Comparison of ENCODE assay signal across 22 cellular contexts in the genomic region with DNA sequence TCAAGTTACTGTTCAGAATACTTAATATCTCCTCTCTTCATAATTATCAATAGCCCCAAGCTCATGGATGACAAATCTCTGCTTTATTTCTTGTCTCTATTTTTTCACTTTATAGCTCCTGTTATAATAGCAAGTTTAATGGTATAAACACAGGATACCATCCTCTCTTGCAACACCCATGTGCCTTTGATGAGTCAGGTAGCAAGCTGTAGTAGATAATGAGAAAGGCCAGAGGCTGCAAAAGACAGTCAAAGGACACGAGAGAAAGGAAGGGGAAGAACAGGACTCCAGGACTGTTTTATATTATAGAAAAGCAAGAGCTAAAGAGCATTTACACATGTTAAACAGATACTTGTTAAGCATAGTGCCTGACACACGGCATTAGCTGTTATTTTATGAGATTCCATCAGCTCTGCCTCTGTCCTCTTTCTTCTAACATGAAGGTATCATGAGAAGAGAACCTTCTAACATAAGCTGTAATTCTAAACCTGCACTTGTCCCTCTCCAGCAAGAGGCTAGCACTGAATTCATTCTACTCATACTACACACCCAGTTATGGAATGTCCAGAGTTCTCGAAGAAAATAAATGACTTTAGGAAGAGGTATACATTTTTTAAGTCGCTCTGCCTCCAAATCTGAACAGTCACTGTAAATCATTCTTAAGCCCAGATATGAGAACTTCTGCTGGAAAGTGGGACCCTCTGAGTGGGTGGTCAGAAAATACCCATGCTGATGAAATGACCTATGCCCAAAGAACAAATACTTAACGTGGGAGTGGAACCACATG. TPM values are rescaled to one million over a fixed set of nuclear protein-coding genes. Genes with fewer than 3 reads are reported as not detected.
A peak's percentile ranks its signal among the peaks of the same experiment; 100 is the strongest.
DNase-seq lines count a peak whose midpoint lies in the region; ATAC-seq and TF ChIP-seq lines count a peak whose summit lies in the region.
"Had no signal": no experiment of that assay in that cellular context is flagged by ENCODE, and none has a peak within 500 bp of the region (broad histone marks: within the 10 kb centered on the region; RNA-seq: fewer than 3 reads in every experiment).

No MANE protein-coding gene starts in this region.

- BruUV-seq in HCT116 (replicated peaks; lab: Mats Ljungman, UMichigan) = TSS peak; percentile 45

- peaks cover 4% of the 10 kb centered on the region for H3K9me3 Mint-ChIP-seq in osteocyte (ENCODE audit: unreplicated experiment)
- H3K9me3 Mint-ChIP-seq in activated CD8-positive, alpha-beta T cell treated with anti-CD3 and anti-CD28 coated beads, Interleukin-2, amount 10 ng/mL, durations not matched to agents 7 days and 5 days (ENCODE audit: insufficient read depth) = no peaks in the 10 kb centered on the region

- no peaks in the 10 kb centered on the region for H4K20me1 ChIP-seq in HCT116 (ENCODE audit: insufficient read depth)

- no peak overlapping the region for H3K4me3 Mint-ChIP-seq in osteocyte (ENCODE audit: unreplicated experiment)
- H3K4me3 Mint-ChIP-seq in activated CD8-positive, alpha-beta T cell treated with anti-CD3 and anti-CD28 coated beads, Interleukin-2, amount 10 ng/mL, durations not matched to agents 7 days and 5 days = no peak overlapping the region
- H3K4me3 Mint-ChIP-seq: activated B cell treated with CpG ODN at 0.5 μM for 24 hours; T-helper 1 cell treated with Interleukin-12 subunit alpha and Interleukin-12 subunit beta and Interleukin-4 antibody, amounts not matched to agents 30 μg/mL and 1 μg/mL, for 36 hours had no signal

- RAD21 ChIA-PET in HCT116 (lab: Charles Lee; ENCODE audit: low non-redundant PET in 1 of 2, low total read pairs in 2 of 2, uncharacterized antibody in 2 of 2, unreplicated experiment in 2 of 2) = no interaction called here

- peak overlapping the region; percentile 0 for H3K27ac Mint-ChIP-seq in osteocyte (ENCODE audit: unreplicated experiment)
- no peak overlapping the region for H3K27ac Mint-ChIP-seq in activated CD8-positive, alpha-beta T cell treated with anti-CD3 and anti-CD28 coated beads, Interleukin-2, amount 10 ng/mL, durations not matched to agents 7 days and 5 days
- H3K27ac Mint-ChIP-seq: activated B cell treated with CpG ODN at 0.5 μM for 24 hours; T-helper 1 cell treated with Interleukin-12 subunit alpha and Interleukin-12 subunit beta and Interleukin-4 antibody, amounts not matched to agents 30 μg/mL and 1 μg/mL, for 36 hours had no signal

- no peaks in the 10 kb centered on the region for H3K27me3 ChIP-seq in HCT116 (ENCODE audit: insufficient read depth, low read length)
- H3K27me3 ChIP-seq: heart right ventricle, MG63 had no signal

- H3K27me3 Mint-ChIP-seq in osteocyte (ENCODE audit: unreplicated experiment) = no peaks in the 10 kb centered on the region
- H3K27me3 Mint-ChIP-seq in activated CD8-positive, alpha-beta T cell treated with anti-CD3 and anti-CD28 coated beads, Interleukin-2, amount 10 ng/mL, durations not matched to agents 7 days and 5 days (ENCODE audit: low read depth) = no peaks in the 10 kb centered on the region
- H3K27me3 Mint-ChIP-seq: activated B cell treated with CpG ODN at 0.5 μM for 24 hours had no signal

- TF ChIP-seq POLR2A in HCT116 (IDR thresholded peaks at IDR 0.05; ENCODE audit: borderline replicate concordance, extremely low read depth, insufficient read depth, insufficient read length) = no peak

- CTCF ChIA-PET in HCT116 (lab: Charles Lee) = interaction anchor here (1.5 to 5.2 kb wide), 3 partner anchors 12 to 140 kb away, joined by 6 to 26 read pairs (median 7); no protein-coding TSS in a partner anchor
- CTCF ChIA-PET in activated CD8-positive, alpha-beta T cell treated with anti-CD3 and anti-CD28 coated beads, Interleukin-2, amount 10 ng/mL, durations not matched to agents 7 days and 5 days (lab: Charles Lee) = interaction anchor here (1.0 to 6.7 kb wide), 5 partner anchors 11 to 171 kb away, joined by 4 to 66 read pairs (median 5); partner anchors contain the start of gene NT5E

- H3K9me3 ChIP-seq in HCT116 (ENCODE audit: control insufficient read depth in 1 of 2, insufficient read depth in 1 of 2, low read depth in 1 of 2, low read length in 2 of 2) (no peaks in the 10 kb centered on the region), mucosa of descending colon (peaks cover 7% of the 10 kb centered on the region)
- H3K9me3 ChIP-seq: HAP-1, thoracic aorta had no signal

- ATAC-seq in HCT116 (no peak), mucosa of descending colon (no peak), GM18520 (IDR thresholded peaks at IDR 0.05; ENCODE audit: unreplicated experiment) (no peak)
- no peak for ATAC-seq in activated CD8-positive, alpha-beta T cell treated with anti-CD3 and anti-CD28 coated beads, Interleukin-2, amount 10 ng/mL, durations not matched to agents 7 days and 5 days
- ATAC-seq: heart right ventricle had no signal

- DNase-seq in HCT116 (ENCODE audit: low read depth, low spot score) (no peak), OCI-M1 (lab: John Stamatoyannopoulos, UW) (peak; percentile 20), fibroblast of mammary gland (ENCODE audit: low read depth) (peak; percentile 64), osteocyte (ENCODE audit: extremely low spot score, unreplicated experiment) (no peak), mucosa of descending colon (no peak)
- no peak for DNase-seq in activated CD8-positive, alpha-beta memory T cell treated with anti-CD3 and anti-CD28 coated beads, Interleukin-2, amount 50 U/mL, for 4 hours
- DNase-seq in activated CD8-positive, alpha-beta T cell treated with anti-CD3 and anti-CD28 coated beads, Interleukin-2, amount 10 ng/mL, durations not matched to agents 7 days and 5 days = no peak
- DNase-seq: activated B cell treated with CpG ODN at 0.5 μM for 24 hours; dermis blood vessel endothelial cell; erythroblast; heart right ventricle; MG63; NCI-H2081 treated with DMSO at 0.1 percent for 48 hours; NCI-H526; RPMI8226; stimulated activated CD4-positive, alpha-beta T cell treated with anti-CD3 and anti-CD28 coated beads, Interleukin-4, amount 100 ng/mL, for 24 hours; stimulated activated CD8-positive, alpha-beta memory T cell treated with anti-CD3 and anti-CD28 coated beads, Interleukin-4, amount 100 ng/mL, for 48 hours had no signal

- no peaks in the 10 kb centered on the region for H3K9me2 ChIP-seq in HCT116 (ENCODE audit: insufficient read depth)

- H3K4me1 Mint-ChIP-seq in osteocyte (ENCODE audit: unreplicated experiment) = peaks cover 20% of the 10 kb centered on the region
- peaks cover 10% of the 10 kb centered on the region for H3K4me1 Mint-ChIP-seq in activated CD8-positive, alpha-beta T cell treated with anti-CD3 and anti-CD28 coated beads, Interleukin-2, amount 10 ng/mL, durations not matched to agents 7 days and 5 days (ENCODE audit: low read depth)
- H3K4me1 Mint-ChIP-seq: activated B cell treated with CpG ODN at 0.5 μM for 24 hours had no signal

- no peak overlapping the region for H3K27ac ChIP-seq in HCT116 (ENCODE audit: low read depth, low read length)
- H3K27ac ChIP-seq: heart right ventricle, parathyroid adenoma, thoracic aorta had no signal

- no peak for TF ChIP-seq RAD21 in HCT116 (IDR thresholded peaks at IDR 0.05; ENCODE audit: low read depth)

- peak overlapping the region; percentile 21 for H3K4me2 ChIP-seq in HCT116 (ENCODE audit: low read length)

- no peaks in the 10 kb centered on the region for H3K79me2 ChIP-seq in HCT116 (ENCODE audit: insufficient read depth, low read length)
- H3K79me2 ChIP-seq: parathyroid adenoma had no signal

- intact Hi-C loops in HCT116 (cut with micrococcal nuclease) = no loop called here
- intact Hi-C loops in mucosa of descending colon (cut with DNase I, micrococcal nuclease) = no loop called here

- no peak overlapping the region for H3K9ac ChIP-seq in HCT116 (ENCODE audit: low read length)
- H3K9ac ChIP-seq: parathyroid adenoma had no signal

- H3K4me1 ChIP-seq in HCT116 (ENCODE audit: control insufficient read depth in 1 of 2, insufficient read depth in 2 of 2, low read length in 2 of 2) (peaks cover 42 to 45% of the 10 kb centered on the region in 2 experiments), mucosa of descending colon (ENCODE audit: low read depth) (peaks cover 9% of the 10 kb centered on the region)
- H3K4me1 ChIP-seq: HAP-1, heart right ventricle, parathyroid adenoma had no signal

- TF ChIP-seq CTCF in HCT116 (IDR thresholded peaks at IDR 0.05 in 2 of 3, conservative IDR thresholded peaks at IDR 0.05 in 1 of 3; ENCODE audit: borderline replicate concordance in 1 of 3, insufficient read depth in 1 of 3, low read depth in 2 of 3, low read length in 2 of 3) = no peak
- no peak for TF ChIP-seq CTCF in fibroblast of mammary gland (conservative IDR thresholded peaks at IDR 0.05; ENCODE audit: control insufficient read depth, insufficient read depth, low read depth, low read length)
- TF ChIP-seq CTCF in osteocyte (IDR thresholded peaks at IDR 0.05) = no peak
- TF ChIP-seq CTCF in mucosa of descending colon (IDR thresholded peaks at IDR 0.05) = no peak

- POLR2A ChIA-PET in HCT116 (lab: Charles Lee) = interaction anchor here (1.0 kb wide), 1 partner anchor 30 kb away, joined by 4 read pairs; no protein-coding TSS in a partner anchor
- POLR2A ChIA-PET in activated CD8-positive, alpha-beta T cell treated with anti-CD3 and anti-CD28 coated beads, Interleukin-2, amount 10 ng/mL, durations not matched to agents 7 days and 5 days (lab: Charles Lee) = interaction anchor here (1.0 to 1.4 kb wide), 2 partner anchors 12 to 44 kb away, joined by 3 read pairs; no protein-coding TSS in a partner anchor

- H2AFZ ChIP-seq in HCT116 (ENCODE audit: low read depth, low read length, poor library complexity, severe bottlenecking) = no peak overlapping the region
- H2AFZ ChIP-seq: parathyroid adenoma had no signal

- peaks cover 68% of the 10 kb centered on the region for H3K36me3 Mint-ChIP-seq in osteocyte (ENCODE audit: unreplicated experiment)
- peaks cover 13% of the 10 kb centered on the region for H3K36me3 Mint-ChIP-seq in activated CD8-positive, alpha-beta T cell treated with anti-CD3 and anti-CD28 coated beads, Interleukin-2, amount 10 ng/mL, durations not matched to agents 7 days and 5 days (ENCODE audit: low read depth)

- no peak overlapping the region for H3K4me3 ChIP-seq in HCT116 (replicated peaks in 1 of 2; ENCODE audit: low read depth in 1 of 2, low read length in 2 of 2)
- no peak overlapping the region for H3K4me3 ChIP-seq in fibroblast of mammary gland (ENCODE audit: control insufficient read depth, low read depth, low read length)
- H3K4me3 ChIP-seq in mucosa of descending colon = no peak overlapping the region
- H3K4me3 ChIP-seq: HAP-1, heart right ventricle, MG63, thoracic aorta had no signal

- peaks cover 0 to 16% of the 10 kb centered on the region in 2 experiments; a peak in 2 of 4 replicates for H3K36me3 ChIP-seq in HCT116 (ENCODE audit: control insufficient read depth in 1 of 2, insufficient read depth in 2 of 2, low read length in 2 of 2)
- H3K36me3 ChIP-seq in mucosa of descending colon (ENCODE audit: low read depth) = no peaks in the 10 kb centered on the region
- H3K36me3 ChIP-seq: HAP-1 had no signal

TF ChIP-seq in HCT116, 20 proteins besides CTCF, POLR2A, EP300 and RAD21 (continues in another document):
- peak; percentile 80 for TF ChIP-seq CEBPB (IDR thresholded peaks at IDR 0.05; ENCODE audit: low read depth)

RNA-seq across cellular contexts. Expression of gene NT5E, which starts 44.9 kb away (rescaled TPM):
- 68.2 TPM for total RNA-seq in HCT116 (2021; ENCODE audit: unreplicated experiment)
- polyA plus RNA-seq in HCT116 (2012) = 86.0 and 100 TPM in 2 replicates
- total RNA-seq in osteocyte = 193 and 197 TPM in 2 replicates
- total RNA-seq in activated CD8-positive, alpha-beta T cell treated with anti-CD3 and anti-CD28 coated beads, Interleukin-2, amount 10 ng/mL, durations not matched to agents 7 days and 5 days = 1 to 10 TPM; 7.4 to 7.6 TPM
- total RNA-seq in mucosa of descending colon = 10 to 100 TPM; 29.0 to 75.8 (median 29.7) TPM

Comparison
In these comparisons a context has a peak if more than half of its experiments do, and no peak if none do; other contexts are left out.
1. DNase-seq: peak in OCI-M1 (single experiment) and fibroblast of mammary gland (single experiment); none in HCT116 (single experiment), osteocyte (single experiment), activated CD8-positive, alpha-beta memory T cell treated with anti-CD3 and anti-CD28 coated beads, Interleukin-2, amount 50 U/mL, for 4 hours (single experiment), activated CD8-positive, alpha-beta T cell treated with anti-CD3 and anti-CD28 coated beads, Interleukin-2, amount 10 ng/mL, durations not matched to agents 7 days and 5 days (single experiment) and mucosa of descending colon (0 of 3).